19 cellular contexts compared by ENCODE assay signal in the genomic region with DNA sequence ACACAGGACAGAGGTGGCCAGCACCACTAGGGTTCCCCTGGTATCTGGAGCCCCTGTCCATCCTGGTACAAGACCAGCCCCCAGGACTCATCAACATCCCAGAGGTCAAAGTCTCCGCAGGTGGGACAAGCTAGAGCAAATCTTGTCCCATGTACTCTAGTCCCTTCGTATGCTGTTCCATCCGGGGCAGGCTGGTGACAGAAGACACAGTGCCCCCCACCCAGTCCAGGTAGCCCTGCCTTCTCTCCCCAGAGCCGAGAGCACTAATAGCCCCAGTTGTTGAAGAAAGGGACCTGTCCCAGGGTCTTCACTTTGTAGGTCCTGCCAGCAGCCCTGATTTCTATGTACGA. TPM values are rescaled to one million over a fixed set of nuclear protein-coding genes. Genes with fewer than 3 reads are reported as not detected.
DNase-seq lines count a peak whose midpoint lies in the region; ATAC-seq, FAIRE-seq and TF ChIP-seq lines count a peak whose summit lies in the region.
"Had no signal": no experiment of that assay in that cellular context is flagged by ENCODE, and none has a peak within 500 bp of the region (broad histone marks: within the 10 kb centered on the region; RNA-seq: fewer than 3 reads in every experiment).

No MANE protein-coding gene starts in this region.

- H3K27me3 ChIP-seq in right cardiac atrium (ENCODE audit: control insufficient read depth, insufficient read depth) (no peaks in the 10 kb centered on the region), right atrium auricular region (no peaks in the 10 kb centered on the region), small intestine (ENCODE audit: control insufficient read depth in 2 of 2, insufficient read depth in 2 of 2, low read length in 2 of 2) (no peaks in the 10 kb centered on the region)

- peaks cover 53 to 63% of the 10 kb centered on the region in 2 donors for H3K27me3 Mint-ChIP-seq in stimulated activated naive B cell treated with anti-CD40 and anti-IgM and Interleukin-4, amounts not matched to agents 10 μg/mL and 1 μg/mL and 100 μg/mL, for 72 hours

- no peak overlapping the region for H3K4me3 Mint-ChIP-seq in stimulated activated naive B cell treated with anti-CD40 and anti-IgM and Interleukin-4, amounts not matched to agents 10 μg/mL and 1 μg/mL and 100 μg/mL, for 72 hours
- H3K4me3 Mint-ChIP-seq: activated naive CD4-positive, alpha-beta T cell treated with anti-CD3 and anti-CD28 coated beads, Interleukin-2, amount 10 ng/mL, durations not matched to agents 7 days and 5 days; CD4-positive, alpha-beta T cell; GM23338 had no signal

- no peak for FAIRE-seq in small intestine (lab: Jason Lieb, UNC)
- FAIRE-seq: A204.1, bronchial epithelial cell had no signal

- no peak for TF ChIP-seq CTCF in right atrium auricular region (IDR thresholded peaks at IDR 0.05)
- no peak for TF ChIP-seq CTCF in GM20000 (IDR thresholded peaks at IDR 0.05; ENCODE audit: extremely low read depth, missing control alignments)

- no peaks in the 10 kb centered on the region for H3K9me3 ChIP-seq in right cardiac atrium (ENCODE audit: control insufficient read depth, low read length)
- H3K9me3 ChIP-seq in right atrium auricular region: no peaks in the 10 kb centered on the region
- peaks cover 4% of the 10 kb centered on the region for H3K9me3 ChIP-seq in mesodermal cell (ENCODE audit: control insufficient read depth, low read length)
- no peaks in the 10 kb centered on the region for H3K9me3 ChIP-seq in small intestine (ENCODE audit: control insufficient read depth, low read depth)
- H3K9me3 ChIP-seq: SJCRH30 had no signal

- 76% methylated on average over 5 of the region's 5 CpGs for WGBS in right cardiac atrium
- WGBS in mesodermal cell (ENCODE audit: insufficient coverage in 2 of 2), 2 experiments: 87 to 94% methylated on average over 5 of the region's 5 CpGs
- WGBS in small intestine, 3 donors: 66 to 67% (median 67%) methylated on average over 5 of the region's 5 CpGs

- H3K27ac ChIP-seq in right cardiac atrium (ENCODE audit: low read length) (peak overlapping the region; percentile 21), right atrium auricular region (no peak overlapping the region), mesodermal cell (ENCODE audit: low read depth, low read length, severe bottlenecking) (peak overlapping the region; percentile 91), small intestine (ENCODE audit: low read depth in 1 of 2, low read length in 1 of 2) (peak overlapping the region; percentile 22 to 93)
- H3K27ac ChIP-seq: SJCRH30 had no signal

- no peak overlapping the region for H3K4me3 ChIP-seq in right cardiac atrium (ENCODE audit: low read length)
- no peak overlapping the region for H3K4me3 ChIP-seq in right atrium auricular region
- no peak overlapping the region for H3K4me3 ChIP-seq in mesodermal cell (ENCODE audit: extremely low read depth, insufficient read depth, low read length, poor library complexity, severe bottlenecking)
- no peak overlapping the region for H3K4me3 ChIP-seq in small intestine (ENCODE audit: low read depth in 1 of 2, low read length in 2 of 2)
- H3K4me3 ChIP-seq: GM23338 had no signal

- H3K4me1 ChIP-seq in right cardiac atrium (ENCODE audit: control insufficient read depth, insufficient read depth, low read length): no peaks in the 10 kb centered on the region
- no peaks in the 10 kb centered on the region for H3K4me1 ChIP-seq in right atrium auricular region
- H3K4me1 ChIP-seq in mesodermal cell (ENCODE audit: control insufficient read depth, insufficient read depth, low read length, poor library complexity, severe bottlenecking): peaks cover 13% of the 10 kb centered on the region
- H3K4me1 ChIP-seq in small intestine (ENCODE audit: control insufficient read depth in 2 of 2, insufficient read depth in 1 of 2, low read depth in 1 of 2, low read length in 1 of 2): peaks cover 3 to 15% of the 10 kb centered on the region in 2 donors

- H3K36me3 ChIP-seq in right atrium auricular region: no peaks in the 10 kb centered on the region
- H3K36me3 ChIP-seq in mesodermal cell (ENCODE audit: control insufficient read depth, insufficient read depth, low read length): no peaks in the 10 kb centered on the region
- H3K36me3 ChIP-seq in small intestine (ENCODE audit: control insufficient read depth in 2 of 2, insufficient read depth in 2 of 2, low read length in 2 of 2): no peaks in the 10 kb centered on the region
- H3K36me3 ChIP-seq: SJCRH30 had no signal

- no peak for DNase-seq in right cardiac atrium
- DNase-seq in right atrium auricular region (ENCODE audit: low spot score): no peak
- no peak for DNase-seq in small intestine
- DNase-seq in NCI-H524 (lab: John Stamatoyannopoulos, UW): no peak
- DNase-seq in stimulated activated naive B cell treated with anti-CD40 and anti-IgM and Interleukin-4, amounts not matched to agents 10 μg/mL and 1 μg/mL and 100 μg/mL, for 72 hours: no peak
- no peak for DNase-seq in GM20000 (ENCODE audit: low spot score)
- DNase-seq: activated CD4-positive, alpha-beta T cell treated with anti-CD3 and anti-CD28 coated beads for 48 hours; activated CD8-positive, alpha-beta memory T cell treated with anti-CD3 and anti-CD28 coated beads, Interleukin-2, amount 50 U/mL, for 48 hours; activated naive CD4-positive, alpha-beta T cell treated with anti-CD3 and anti-CD28 coated beads, Interleukin-2, amount 10 ng/mL, durations not matched to agents 7 days and 5 days; CD4-positive, alpha-beta T cell; mammary epithelial cell; NCI-H446 treated with DMSO at 0.1 percent for 48 hours; T-helper 9 cell had no signal

- intact Hi-C loops in right cardiac atrium (cut with DNase I): no loop called here

- H3K9me3 Mint-ChIP-seq in stimulated activated naive B cell treated with anti-CD40 and anti-IgM and Interleukin-4, amounts not matched to agents 10 μg/mL and 1 μg/mL and 100 μg/mL, for 72 hours: peaks cover 2% of the 10 kb centered on the region in 2 donors
- H3K9me3 Mint-ChIP-seq: activated naive CD4-positive, alpha-beta T cell treated with anti-CD3 and anti-CD28 coated beads, Interleukin-2, amount 10 ng/mL, durations not matched to agents 7 days and 5 days; CD4-positive, alpha-beta T cell had no signal

- H3K4me1 Mint-ChIP-seq in stimulated activated naive B cell treated with anti-CD40 and anti-IgM and Interleukin-4, amounts not matched to agents 10 μg/mL and 1 μg/mL and 100 μg/mL, for 72 hours: no peaks in the 10 kb centered on the region
- H3K4me1 Mint-ChIP-seq: activated naive CD4-positive, alpha-beta T cell treated with anti-CD3 and anti-CD28 coated beads, Interleukin-2, amount 10 ng/mL, durations not matched to agents 7 days and 5 days had no signal

- H3K27ac Mint-ChIP-seq in stimulated activated naive B cell treated with anti-CD40 and anti-IgM and Interleukin-4, amounts not matched to agents 10 μg/mL and 1 μg/mL and 100 μg/mL, for 72 hours: no peak overlapping the region
- H3K27ac Mint-ChIP-seq: activated naive CD4-positive, alpha-beta T cell treated with anti-CD3 and anti-CD28 coated beads, Interleukin-2, amount 10 ng/mL, durations not matched to agents 7 days and 5 days; CD4-positive, alpha-beta T cell; GM23338 had no signal

- ATAC-seq in right cardiac atrium: no peak
- ATAC-seq in activated CD4-positive, CD25-positive, alpha-beta regulatory T cell treated with anti-CD3 and anti-CD28 coated beads, Interleukin-2, amount 50 U/mL, for 24 hours: no peak
- ATAC-seq in stimulated activated naive B cell treated with anti-CD40 and anti-IgM and Interleukin-4, amounts not matched to agents 10 μg/mL and 1 μg/mL and 100 μg/mL, for 72 hours (replicated peaks): no peak

- no peaks in the 10 kb centered on the region for H3K36me3 Mint-ChIP-seq in stimulated activated naive B cell treated with anti-CD40 and anti-IgM and Interleukin-4, amounts not matched to agents 10 μg/mL and 1 μg/mL and 100 μg/mL, for 72 hours
- H3K36me3 Mint-ChIP-seq: activated naive CD4-positive, alpha-beta T cell treated with anti-CD3 and anti-CD28 coated beads, Interleukin-2, amount 10 ng/mL, durations not matched to agents 7 days and 5 days had no signal

RNA-seq across cellular contexts. Expression of gene PCK1, which starts 21.1 kb away (rescaled TPM):
- 1 to 10 TPM in 1 of 4 donors, under 1 TPM in 3; 0.25 to 4.1 (median 0.61) TPM for total RNA-seq in right cardiac atrium
- 1.0 TPM for polyA plus RNA-seq in right cardiac atrium
- 1 to 10 TPM in 1 of 2 donors, under 1 TPM in 1; 0.52 to 4.7 TPM for total RNA-seq in right atrium auricular region
- polyA plus RNA-seq in mesodermal cell (2013, experiment 1 of 2): 0.07 TPM
- not detected for polyA plus RNA-seq in mesodermal cell (2013, experiment 2 of 2)
- polyA plus RNA-seq in small intestine: 100 to 1,000 TPM in 2 of 3 donors, 10 to 100 TPM in 1; 29.6 to 439 (median 165) TPM
- total RNA-seq: bronchial epithelial cell; CD4-positive, alpha-beta T cell; GM23338; mammary epithelial cell; SJCRH30 had no signal
- polyA plus RNA-seq: GM23338, mammary epithelial cell had no signal

RNA-seq across cellular contexts. Expression of gene ZBP1, which starts 38.2 kb away (rescaled TPM):
- total RNA-seq in right cardiac atrium (under 1 TPM in 2 of 4 donors, not detected in 2; 0.23 to 0.38 TPM), right atrium auricular region (not detected)
- polyA plus RNA-seq in right cardiac atrium (0.16 TPM), small intestine (1 to 10 TPM in 2 of 3 donors, under 1 TPM in 1; 0.45 to 2.7 (median 2.7) TPM)
- not detected for polyA plus RNA-seq in mesodermal cell (2013, experiment 1 of 2)
- polyA plus RNA-seq in mesodermal cell (2013, experiment 2 of 2): not detected
- total RNA-seq: bronchial epithelial cell, GM23338, mammary epithelial cell had no signal
- polyA plus RNA-seq: GM23338, mammary epithelial cell had no signal

RNA-seq across cellular contexts. Expression of gene CTCFL, which starts 57.1 kb away (rescaled TPM):
- total RNA-seq in right cardiac atrium (not detected), right atrium auricular region (not detected)
- polyA plus RNA-seq in right cardiac atrium (not detected), small intestine (under 1 TPM in 1 of 3 donors, not detected in 2; 0.03 TPM)
- not detected for polyA plus RNA-seq in mesodermal cell (2013, experiment 1 of 2)
- polyA plus RNA-seq in mesodermal cell (2013, experiment 2 of 2): 0.10 TPM
- total RNA-seq: bronchial epithelial cell; CD4-positive, alpha-beta T cell; mammary epithelial cell had no signal
- polyA plus RNA-seq: mammary epithelial cell had no signal

Comparison
In these comparisons a context has a peak if more than half of its experiments do, and no peak if none do; other contexts are left out.
1. H3K27ac ChIP-seq: peak in right cardiac atrium (single experiment), mesodermal cell (single experiment) and small intestine (2 of 2); none in right atrium auricular region (0 of 2).